ENCODE assay signal across 8 cellular contexts in genomic region chr10:124732931-124733536, GRCh38. TPM values are rescaled to one million over a fixed set of nuclear protein-coding genes. Genes with fewer than 3 reads are reported as not detected.
DNase-seq lines count a peak whose midpoint lies in the region; ATAC-seq and TF ChIP-seq lines count a peak whose summit lies in the region.

No MANE protein-coding gene starts in this region.

- peaks cover 16% of the 10 kb centered on the region for H3K36me3 Mint-ChIP-seq in T-cell
- H3K36me3 Mint-ChIP-seq in naive B cell: peaks cover 13 to 34% of the 10 kb centered on the region in 2 donors
- H3K36me3 Mint-ChIP-seq in type B pancreatic cell: peaks cover 14% of the 10 kb centered on the region

- no peak for TF ChIP-seq CTCF in GM10248 (IDR thresholded peaks at IDR 0.05; ENCODE audit: control extremely low read depth, extremely low read depth, low read depth, missing control alignments)
- TF ChIP-seq CTCF in type B pancreatic cell (conservative IDR thresholded peaks at IDR 0.05): no peak

- H3K27ac Mint-ChIP-seq in T-cell: peak overlapping the region; percentile 90 to 93
- H3K27ac Mint-ChIP-seq in naive B cell: peak overlapping the region; percentile 94 to 99 (median 98)
- H3K27ac Mint-ChIP-seq in type B pancreatic cell: no peak overlapping the region

- peak overlapping the region; percentile 40 to 86 (median 69) for H3K4me3 Mint-ChIP-seq in T-cell
- peak overlapping the region; percentile 58 to 97 (median 83) for H3K4me3 Mint-ChIP-seq in naive B cell
- H3K4me3 Mint-ChIP-seq in type B pancreatic cell: no peak overlapping the region

- POLR2A ChIA-PET in GM10248 (lab: Yijun Ruan, JAX) (no interaction called here), T-cell (lab: Charles Lee) (interaction anchor here (0.5 to 2.3 kb wide), 3 partner anchors 10 to 1594 kb away, joined by 3 to 8 read pairs (median 4); no protein-coding TSS in a partner anchor)

- CTCF ChIA-PET in GM10248 (lab: Yijun Ruan, JAX) (interaction anchor here (1.0 to 8.5 kb wide), 7 partner anchors 8 to 25 kb away, joined by 3 to 79 read pairs (median 5); no protein-coding TSS in a partner anchor), T-cell (lab: Charles Lee) (interaction anchor here in 1 of 2 donors (0.7 to 7.7 kb wide), 4 partner anchors 8 to 44 kb away, joined by 3 to 70 read pairs (median 6); no protein-coding TSS in a partner anchor)

- peaks cover 4% of the 10 kb centered on the region for H3K4me1 ChIP-seq in urinary bladder (ENCODE audit: insufficient read depth)

- H3K27ac ChIP-seq in caudate nucleus (ENCODE audit: low read depth, low read length): peak overlapping the region; percentile 41
- H3K27ac ChIP-seq in urinary bladder (ENCODE audit: low read depth): peak overlapping the region; percentile 66

- DNase-seq in GM10248 (ENCODE audit: extremely low spot score) (peak; percentile 63), T-cell (peak in 6 of 34 experiments; percentile 33 to 63 (median 44)), caudate nucleus (lab: John Stamatoyannopoulos, UW) (peak in 7 of 61 donors; percentile 23 to 49 (median 40)), naive B cell (no peak), type B pancreatic cell (ENCODE audit: extremely low spot score, unreplicated experiment) (no peak), NCI-H2227 (lab: John Stamatoyannopoulos, UW; ENCODE audit: unreplicated experiment) (no peak)

- no peaks in the 10 kb centered on the region for H3K36me3 ChIP-seq in urinary bladder (ENCODE audit: insufficient read depth)

- H3K9me3 Mint-ChIP-seq in T-cell (no peaks in the 10 kb centered on the region), naive B cell (no peaks in the 10 kb centered on the region), type B pancreatic cell (no peaks in the 10 kb centered on the region)

- H3K4me3 ChIP-seq in urinary bladder (ENCODE audit: low read depth, low read length): no peak overlapping the region

- H3K27me3 Mint-ChIP-seq in T-cell (no peaks in the 10 kb centered on the region), naive B cell (no peaks in the 10 kb centered on the region), type B pancreatic cell (no peaks in the 10 kb centered on the region)

- WGBS in urinary bladder: 48% methylated on average over 14 of the region's 14 CpGs

- peak; percentile 69 for ATAC-seq in HG02571 (IDR thresholded peaks at IDR 0.05; ENCODE audit: unreplicated experiment)
- ATAC-seq in T-cell (replicated peaks in 1 of 4): peak; percentile 20 to 53 (median 27)
- peak in 1 of 2 donors; percentile 10 for ATAC-seq in naive B cell (ENCODE audit: low read depth in 2 of 2)

- peaks cover 91 to 99% (median 98%) of the 10 kb centered on the region in 3 donors for H3K4me1 Mint-ChIP-seq in T-cell
- H3K4me1 Mint-ChIP-seq in naive B cell: peaks cover 86 to 98% (median 97%) of the 10 kb centered on the region in 3 donors
- H3K4me1 Mint-ChIP-seq in type B pancreatic cell (ENCODE audit: unreplicated experiment): peaks cover 52% of the 10 kb centered on the region

RNA-seq across cellular contexts. Expression of gene FAM53B, which starts 11.1 kb away (rescaled TPM):
- total RNA-seq in T-cell: 10 to 100 TPM; 39.3 to 86.5 (median 52.3) TPM
- polyA plus RNA-seq in naive B cell (ENCODE audit: low read depth in 6 of 6): 100 to 1,000 TPM in 1 of 6 donors, 10 to 100 TPM in 5; 19.6 to 141 (median 31.5) TPM
- 19.8 TPM for total RNA-seq in urinary bladder
- polyA plus RNA-seq in urinary bladder: 15.9 TPM
- 25.9 and 35.9 TPM in 2 replicates for total RNA-seq in type B pancreatic cell (ENCODE audit: low replicate concordance)

RNA-seq across cellular contexts. Expression of gene EEF1AKMT2, which starts 58.7 kb away (rescaled TPM):
- total RNA-seq in T-cell: 10 to 100 TPM; 15.8 to 21.0 (median 18.8) TPM
- polyA plus RNA-seq in naive B cell (ENCODE audit: low read depth in 6 of 6): 10 to 100 TPM; 16.1 to 40.6 (median 23.4) TPM
- total RNA-seq in urinary bladder: 65.9 TPM
- 12.1 TPM for polyA plus RNA-seq in urinary bladder
- total RNA-seq in type B pancreatic cell (ENCODE audit: low replicate concordance): 18.7 and 18.8 TPM in 2 replicates
